Comparison of ENCODE assay signal across 15 cellular contexts in genomic region chr20:47330071-47330470, GRCh38. TPM values are rescaled to one million over a fixed set of nuclear protein-coding genes. Genes with fewer than 3 reads are reported as not detected.
DNase-seq lines count a peak whose midpoint lies in the region; ATAC-seq and TF ChIP-seq lines count a peak whose summit lies in the region.
"Had no signal": no experiment of that assay in that cellular context is flagged by ENCODE, and none has a peak within 500 bp of the region (broad histone marks: within the 10 kb centered on the region; RNA-seq: fewer than 3 reads in every experiment).

No MANE protein-coding gene starts in this region.

- H3K27ac Mint-ChIP-seq in neural progenitor cell, result no peak overlapping the region
- H3K27ac Mint-ChIP-seq: activated CD4-positive, alpha-beta memory T cell treated with anti-CD3 and anti-CD28 coated beads for 36 hours; activated naive CD4-positive, alpha-beta T cell treated with anti-CD3 and anti-CD28 coated beads for 36 hours had no signal

- H3F3A ChIP-seq in neural progenitor cell (ENCODE audit: low read depth), result peaks cover 4% of the 10 kb centered on the region

- H3K4me3 Mint-ChIP-seq in neural progenitor cell, result no peak overlapping the region
- H3K4me3 Mint-ChIP-seq: activated CD4-positive, alpha-beta memory T cell treated with anti-CD3 and anti-CD28 coated beads for 36 hours; activated naive CD4-positive, alpha-beta T cell treated with anti-CD3 and anti-CD28 coated beads for 36 hours had no signal

- no peak overlapping the region for H3K9ac ChIP-seq in neural progenitor cell

- H3K79me2 ChIP-seq in neural progenitor cell (ENCODE audit: low read depth), result peaks cover 100% of the 10 kb centered on the region

- ATAC-seq in left cardiac atrium (no peak), HG03457 (IDR thresholded peaks at IDR 0.05; ENCODE audit: unreplicated experiment) (no peak)

- peak overlapping the region; percentile 81 for H3K27ac ChIP-seq in left ventricle myocardium inferior (replicated peaks)
- H3K27ac ChIP-seq in dorsolateral prefrontal cortex, result peak overlapping the region; percentile 30 to 100 (median 97)
- H3K27ac ChIP-seq in neural progenitor cell, result peak overlapping the region; percentile 7

- no peak overlapping the region for H2AFZ ChIP-seq in neural progenitor cell (replicated peaks)

- H3K36me3 ChIP-seq in left ventricle myocardium inferior (no peaks in the 10 kb centered on the region), neural progenitor cell (no peaks in the 10 kb centered on the region)

- H3K4me1 ChIP-seq in left ventricle myocardium inferior, result peaks cover 93% of the 10 kb centered on the region
- no peaks in the 10 kb centered on the region for H3K4me1 ChIP-seq in neural progenitor cell

- H3K27me3 Mint-ChIP-seq in neural progenitor cell (ENCODE audit: insufficient read depth, low read depth), result no peaks in the 10 kb centered on the region
- H3K27me3 Mint-ChIP-seq: activated CD4-positive, alpha-beta memory T cell treated with anti-CD3 and anti-CD28 coated beads for 36 hours had no signal

- no peak overlapping the region for H3K4me2 ChIP-seq in neural progenitor cell

- TF ChIP-seq CTCF in left ventricle myocardium inferior (IDR thresholded peaks at IDR 0.05; ENCODE audit: borderline replicate concordance) (no peak), dorsolateral prefrontal cortex (IDR thresholded peaks at IDR 0.05 in 54 of 56, conservative IDR thresholded peaks at IDR 0.05 in 2 of 56; ENCODE audit: low read depth in 1 of 56, partially characterized antibody in 56 of 56) (no peak), neural progenitor cell (IDR thresholded peaks at IDR 0.05) (no peak)

- peaks cover 36% of the 10 kb centered on the region for H3K4me1 Mint-ChIP-seq in neural progenitor cell

- DNase-seq in left ventricle myocardium inferior, result no peak
- DNase-seq in left cardiac atrium, result no peak
- DNase-seq in dorsolateral prefrontal cortex, result no peak
- no peak for DNase-seq in neural progenitor cell (ENCODE audit: low spot score)
- DNase-seq in SHP77 treated with DMSO at 0.1 percent for 48 hours (lab: John Stamatoyannopoulos, UW), result no peak
- DNase-seq in effector CD4-positive, alpha-beta T cell, result no peak
- no peak for DNase-seq in DMS153 (lab: John Stamatoyannopoulos, UW)
- DNase-seq: activated CD4-positive, alpha-beta memory T cell treated with anti-CD3 and anti-CD28 coated beads for 36 hours; activated naive CD4-positive, alpha-beta T cell treated with anti-CD3 and anti-CD28 coated beads for 36 hours; cerebellar nuclear complex; NCI-H510A; occipital lobe; stimulated activated CD4-positive, alpha-beta T cell treated with anti-CD3 and anti-CD28 coated beads, Interleukin-12 subunit alpha, Interleukin-12 subunit beta, amount 100 ng/mL, for 4 hours had no signal

- no peaks in the 10 kb centered on the region for H3K9me3 ChIP-seq in left ventricle myocardium inferior (replicated peaks)
- H3K9me3 ChIP-seq in neural progenitor cell (ENCODE audit: low read depth), result no peaks in the 10 kb centered on the region
- H3K9me3 ChIP-seq: upper lobe of right lung had no signal

- intact Hi-C loops in left ventricle myocardium inferior (cut with micrococcal nuclease), result no loop called here
- intact Hi-C loops in left cardiac atrium (cut with DNase I), result no loop called here
- intact Hi-C loops in dorsolateral prefrontal cortex (cut with DNase I), result no loop called here

- H3K4me3 ChIP-seq in left ventricle myocardium inferior, result no peak overlapping the region
- no peak overlapping the region for H3K4me3 ChIP-seq in dorsolateral prefrontal cortex
- no peak overlapping the region for H3K4me3 ChIP-seq in neural progenitor cell
- H3K4me3 ChIP-seq: upper lobe of right lung had no signal

- H4K20me1 ChIP-seq in neural progenitor cell (ENCODE audit: low read depth), result peaks cover 83% of the 10 kb centered on the region

- no peaks in the 10 kb centered on the region for H3K27me3 ChIP-seq in left ventricle myocardium inferior (ENCODE audit: low read depth)
- no peaks in the 10 kb centered on the region for H3K27me3 ChIP-seq in dorsolateral prefrontal cortex
- H3K27me3 ChIP-seq in neural progenitor cell, result no peaks in the 10 kb centered on the region
- H3K27me3 ChIP-seq: upper lobe of right lung had no signal

- H3K36me3 Mint-ChIP-seq in neural progenitor cell, result peaks cover 31% of the 10 kb centered on the region

- H3K9me3 Mint-ChIP-seq in neural progenitor cell, result no peaks in the 10 kb centered on the region
- H3K9me3 Mint-ChIP-seq: activated CD4-positive, alpha-beta memory T cell treated with anti-CD3 and anti-CD28 coated beads for 36 hours; activated naive CD4-positive, alpha-beta T cell treated with anti-CD3 and anti-CD28 coated beads for 36 hours had no signal

RNA-seq across cellular contexts. Expression of gene ZMYND8, which starts 26.4 kb away (rescaled TPM):
- total RNA-seq in left ventricle myocardium inferior (37.9 TPM), left cardiac atrium (10 to 100 TPM; 22.6 to 27.5 TPM), dorsolateral prefrontal cortex (100 to 1,000 TPM in 82 of 120 experiments, 10 to 100 TPM in 38; 67.0 to 236 (median 109) TPM), neural progenitor cell (ENCODE audit: low replicate concordance) (59.0 and 59.4 TPM in 2 replicates)

Comparison
In these comparisons a context has a peak if more than half of its experiments do, and no peak if none do; other contexts are left out.
1. H3K27ac ChIP-seq: peak in every context shown above with its lines; median percentile 97 in dorsolateral prefrontal cortex; 81 in left ventricle myocardium inferior; 7 in neural progenitor cell.